Comparison of ENCODE assay signal across 9 cellular contexts in genomic region chr2:45909677-45910191, GRCh38.
DNase-seq lines count a peak whose midpoint lies in the region; ATAC-seq, FAIRE-seq and TF ChIP-seq lines count a peak whose summit lies in the region.
"Had no signal": no experiment of that assay in that cellular context is flagged by ENCODE, and none has a peak within 500 bp of the region (broad histone marks: within the 10 kb centered on the region; RNA-seq: fewer than 3 reads in every experiment).

No MANE protein-coding gene starts in this region.

- TF ChIP-seq POLR2A in H54 (IDR thresholded peaks at IDR 0.05; ENCODE audit: low read depth, low read length): no peak

- no peaks in the 10 kb centered on the region for H3K27me3 ChIP-seq in left lung

- no peaks in the 10 kb centered on the region for H3K9me3 ChIP-seq in left lung

- intact Hi-C loops in left lung (cut with DNase I): no loop called here

- DNase-seq in NCI-H146 treated with DMSO at 0.1 percent for 48 hours (lab: John Stamatoyannopoulos, UW; ENCODE audit: unreplicated experiment) (peak; percentile 23), left lung (peak in 1 of 2 donors; percentile 75), inferior parietal cortex (ENCODE audit: extremely low spot score) (no peak), NCI-H524 treated with DMSO at 0.1 percent for 48 hours (lab: John Stamatoyannopoulos, UW) (no peak), H54 (ENCODE audit: insufficient read length, low spot score) (no peak), NCI-H1105 treated with DMSO at 0.1 percent for 48 hours (lab: John Stamatoyannopoulos, UW) (no peak)

- peaks cover 8% of the 10 kb centered on the region in 2 donors for H3K4me1 ChIP-seq in left lung

- H3K27ac ChIP-seq in left lung: peak overlapping the region in 1 of 2 donors; percentile 39

- H3K36me3 ChIP-seq in left lung: no peaks in the 10 kb centered on the region

- H3K4me3 ChIP-seq in left lung: no peak overlapping the region

- FAIRE-seq in H54 (lab: Jason Lieb, UNC): no peak
- FAIRE-seq: H1 had no signal

- TF ChIP-seq CTCF in left lung (IDR thresholded peaks at IDR 0.05): no peak

- ATAC-seq in GM18519 (IDR thresholded peaks at IDR 0.05; ENCODE audit: low FRiP score, unreplicated experiment) (peak; percentile 77), HG02623 (IDR thresholded peaks at IDR 0.05; ENCODE audit: unreplicated experiment) (peak; percentile 83), left lung (peak; percentile 84)
